1 cellular context compared by ENCODE assay signal in genomic region chr6:136016228-136017225, GRCh38.
TF ChIP-seq lines count a peak whose summit lies in the region.

No MANE protein-coding gene starts in this region.

TF ChIP-seq in GM23338, 12 proteins besides CTCF, POLR2A, EP300 and RAD21 (continued from another document):
- TF ChIP-seq ZNF462 (CRISPR knock-in tag; IDR thresholded peaks at IDR 0.05) (no peak), REST (IDR thresholded peaks at IDR 0.05; ENCODE audit: unreplicated experiment) (no peak), EZH2phosphoT487 (IDR thresholded peaks at IDR 0.05; ENCODE audit: unreplicated experiment) (no peak), EZH2 (IDR thresholded peaks at IDR 0.05; ENCODE audit: low read depth, unreplicated experiment) (no peak), POLR2AphosphoS5 (IDR thresholded peaks at IDR 0.05; ENCODE audit: low read depth) (no peak), ZNF114 (CRISPR knock-in tag; IDR thresholded peaks at IDR 0.05) (no peak), CREB1 (CRISPR knock-in tag; IDR thresholded peaks at IDR 0.05; ENCODE audit: low read depth) (no peak)
